8 cellular contexts compared by ENCODE assay signal in genomic region chr1:15323351-15323988, GRCh38.
DNase-seq lines count a peak whose midpoint lies in the region; ATAC-seq and TF ChIP-seq lines count a peak whose summit lies in the region.

No MANE protein-coding gene starts in this region.

- peaks cover 0 to 4% of the 10 kb centered on the region in 2 donors for H3K9me3 ChIP-seq in right atrium auricular region

- TF ChIP-seq CTCF in GM12875 (IDR thresholded peaks at IDR 0.05; ENCODE audit: borderline replicate concordance, insufficient read depth, low read depth, low read length) (peak; percentile 93), right atrium auricular region (IDR thresholded peaks at IDR 0.05) (peak; percentile 98 to 99)

- H3K4me1 ChIP-seq in right atrium auricular region, result peaks cover 0 to 9% of the 10 kb centered on the region in 2 donors

- DNase-seq in NCI-H1105 (lab: John Stamatoyannopoulos, UW) (peak; percentile 73), T-helper 2 cell (peak; percentile 38 to 75 (median 50)), amygdala (lab: John Stamatoyannopoulos, UW) (peak in 46 of 56 donors; percentile 7 to 85 (median 43)), right atrium auricular region (ENCODE audit: low spot score) (peak; percentile 79), renal cortical epithelial cell (ENCODE audit: low read depth) (peak; percentile 64)

- H3K4me3 ChIP-seq in GM12875 (ENCODE audit: low read depth, low read length) (no peak overlapping the region), right atrium auricular region (no peak overlapping the region)

- H3K27ac ChIP-seq in right atrium auricular region, result no peak overlapping the region

- no peaks in the 10 kb centered on the region for H3K36me3 ChIP-seq in right atrium auricular region

- no peaks in the 10 kb centered on the region for H3K27me3 ChIP-seq in right atrium auricular region

- no peak for ATAC-seq in GM19467 (IDR thresholded peaks at IDR 0.05; ENCODE audit: unreplicated experiment)
- no peak for ATAC-seq in GM19328 (IDR thresholded peaks at IDR 0.05; ENCODE audit: unreplicated experiment)
